9 cellular contexts compared by ENCODE assay signal in genomic region chr1:221712198-221712684, GRCh38. TPM values are rescaled to one million over a fixed set of nuclear protein-coding genes. Genes with fewer than 3 reads are reported as not detected.
A peak's percentile ranks its signal among the peaks of the same experiment; 100 is the strongest.
DNase-seq lines count a peak whose midpoint lies in the region; ATAC-seq and TF ChIP-seq lines count a peak whose summit lies in the region.
"Had no signal": no experiment of that assay in that cellular context is flagged by ENCODE, and none has a peak within 500 bp of the region (broad histone marks: within the 10 kb centered on the region; RNA-seq: fewer than 3 reads in every experiment).

No MANE protein-coding gene starts in this region.

- H3K36me3 ChIP-seq in endodermal cell (ENCODE audit: control insufficient read depth, insufficient read depth, low read length) (peaks cover 74% of the 10 kb centered on the region), WERI-Rb-1 (no peaks in the 10 kb centered on the region)

- CTCF ChIA-PET in activated CD4-positive, alpha-beta T cell treated with anti-CD3 and anti-CD28 coated beads, Interleukin-2, amount 10 ng/mL, durations not matched to agents 7 days and 5 days (lab: Charles Lee): interaction anchor here (1.1 to 3.9 kb wide), 4 partner anchors 11 to 51 kb away, joined by 3 to 22 read pairs (median 4); no protein-coding TSS in a partner anchor

- H3K4me3 Mint-ChIP-seq in activated CD4-positive, alpha-beta T cell treated with anti-CD3 and anti-CD28 coated beads, Interleukin-2, amount 10 ng/mL, durations not matched to agents 7 days and 5 days: peak overlapping the region; percentile 37
- H3K4me3 Mint-ChIP-seq in endodermal cell: no peak overlapping the region
- H3K4me3 Mint-ChIP-seq: nephron had no signal

- H3K27ac ChIP-seq in endodermal cell (ENCODE audit: low read depth, low read length) (no peak overlapping the region), WERI-Rb-1 (no peak overlapping the region)

- H3K4me1 Mint-ChIP-seq in activated CD4-positive, alpha-beta T cell treated with anti-CD3 and anti-CD28 coated beads, Interleukin-2, amount 10 ng/mL, durations not matched to agents 7 days and 5 days: peaks cover 90% of the 10 kb centered on the region
- H3K4me1 Mint-ChIP-seq in endodermal cell: peaks cover 57% of the 10 kb centered on the region

- H3K27me3 ChIP-seq in endodermal cell (ENCODE audit: control insufficient read depth, insufficient read depth, low read length, poor library complexity, severe bottlenecking) (no peaks in the 10 kb centered on the region), WERI-Rb-1 (ENCODE audit: insufficient read depth, low read depth, severe bottlenecking) (no peaks in the 10 kb centered on the region)

- peaks cover 13% of the 10 kb centered on the region for H3K9me3 Mint-ChIP-seq in activated CD4-positive, alpha-beta T cell treated with anti-CD3 and anti-CD28 coated beads, Interleukin-2, amount 10 ng/mL, durations not matched to agents 7 days and 5 days
- peaks cover 11% of the 10 kb centered on the region for H3K9me3 Mint-ChIP-seq in endodermal cell
- H3K9me3 Mint-ChIP-seq: nephron had no signal

- H3K9ac ChIP-seq in endodermal cell (ENCODE audit: extremely low read depth, low read length, poor library complexity, severe bottlenecking): no peak overlapping the region

- TF ChIP-seq CTCF in endodermal cell (conservative IDR thresholded peaks at IDR 0.05): no peak
- no peak for TF ChIP-seq CTCF in WERI-Rb-1 (IDR thresholded peaks at IDR 0.05; ENCODE audit: low read depth, low read length)

- peaks cover 25% of the 10 kb centered on the region for H3K4me1 ChIP-seq in endodermal cell (ENCODE audit: control insufficient read depth, insufficient read depth, low read length)

- WGBS in endodermal cell (ENCODE audit: insufficient coverage in 1 of 2, insufficient read length in 1 of 2), 2 experiments: 78% methylated on average over 1 of the region's 1 CpG; no CpG with 5 or more reads in 1 of the 2 experiments

- H3K27me3 Mint-ChIP-seq in activated CD4-positive, alpha-beta T cell treated with anti-CD3 and anti-CD28 coated beads, Interleukin-2, amount 10 ng/mL, durations not matched to agents 7 days and 5 days: no peaks in the 10 kb centered on the region
- peaks cover 8% of the 10 kb centered on the region for H3K27me3 Mint-ChIP-seq in endodermal cell (ENCODE audit: insufficient read depth)

- H3K4me3 ChIP-seq in endodermal cell (ENCODE audit: low read length) (no peak overlapping the region), WERI-Rb-1 (ENCODE audit: low read depth, low read length) (no peak overlapping the region)

- POLR2A ChIA-PET in activated CD4-positive, alpha-beta T cell treated with anti-CD3 and anti-CD28 coated beads, Interleukin-2, amount 10 ng/mL, durations not matched to agents 7 days and 5 days (lab: Charles Lee): interaction anchor here (0.8 kb wide), 1 partner anchor 30 kb away, joined by 8 read pairs; the partner anchor contains the start of gene DUSP10

- peak overlapping the region; percentile 99 for H3K27ac Mint-ChIP-seq in activated CD4-positive, alpha-beta T cell treated with anti-CD3 and anti-CD28 coated beads, Interleukin-2, amount 10 ng/mL, durations not matched to agents 7 days and 5 days
- H3K27ac Mint-ChIP-seq in endodermal cell: no peak overlapping the region
- H3K27ac Mint-ChIP-seq: nephron had no signal

- ATAC-seq in GM19372 (IDR thresholded peaks at IDR 0.05; ENCODE audit: low read depth, unreplicated experiment): peak; percentile 37
- peak; percentile 55 for ATAC-seq in HG03442 (IDR thresholded peaks at IDR 0.05; ENCODE audit: unreplicated experiment)

- DNase-seq in CD1c-positive myeloid dendritic cell (ENCODE audit: extremely low spot score): peak; percentile 85
- DNase-seq in activated CD4-positive, alpha-beta T cell treated with anti-CD3 and anti-CD28 coated beads, Interleukin-2, amount 10 ng/mL, durations not matched to agents 7 days and 5 days: peak; percentile 77
- DNase-seq in hepatic stellate cell (ENCODE audit: low spot score): peak; percentile 41
- no peak for DNase-seq in NCI-H446 (lab: John Stamatoyannopoulos, UW)
- DNase-seq in endodermal cell: no peak
- no peak for DNase-seq in WERI-Rb-1

- peaks cover 41% of the 10 kb centered on the region for H3K36me3 Mint-ChIP-seq in activated CD4-positive, alpha-beta T cell treated with anti-CD3 and anti-CD28 coated beads, Interleukin-2, amount 10 ng/mL, durations not matched to agents 7 days and 5 days (ENCODE audit: low read depth)
- H3K36me3 Mint-ChIP-seq in endodermal cell (ENCODE audit: low read depth): peaks cover 14% of the 10 kb centered on the region

- H3K9me3 ChIP-seq in endodermal cell (ENCODE audit: control insufficient read depth, low read length) (peaks cover 9% of the 10 kb centered on the region), WERI-Rb-1 (ENCODE audit: severe bottlenecking) (no peaks in the 10 kb centered on the region)

RNA-seq across cellular contexts. Expression of gene DUSP10, which starts 29.6 kb away (rescaled TPM):
- 10 to 100 TPM; 11.3 to 12.3 TPM for total RNA-seq in activated CD4-positive, alpha-beta T cell treated with anti-CD3 and anti-CD28 coated beads, Interleukin-2, amount 10 ng/mL, durations not matched to agents 7 days and 5 days
- total RNA-seq in endodermal cell: 10 to 100 TPM in 1 of 2 donors, 1 to 10 TPM in 1; 6.5 to 11.7 TPM
- polyA plus RNA-seq in endodermal cell (2013, experiment 1 of 2): 4.7 TPM
- 4.2 TPM for polyA plus RNA-seq in endodermal cell (2013, experiment 2 of 2)

Comparison
In these comparisons a context has a peak if more than half of its experiments do, and no peak if none do; other contexts are left out.
1. DNase-seq: peak in CD1c-positive myeloid dendritic cell (single experiment), activated CD4-positive, alpha-beta T cell treated with anti-CD3 and anti-CD28 coated beads, Interleukin-2, amount 10 ng/mL, durations not matched to agents 7 days and 5 days (single experiment) and hepatic stellate cell (single experiment); none in NCI-H446 (0 of 2), endodermal cell (single experiment) and WERI-Rb-1 (single experiment).